Comparison of ENCODE assay signal across 9 cellular contexts in genomic region chr14:75521415-75522199, GRCh38. TPM values are rescaled to one million over a fixed set of nuclear protein-coding genes. Genes with fewer than 3 reads are reported as not detected.
DNase-seq lines count a peak whose midpoint lies in the region; ATAC-seq and TF ChIP-seq lines count a peak whose summit lies in the region.
"Had no signal": no experiment of that assay in that cellular context is flagged by ENCODE, and none has a peak within 500 bp of the region (broad histone marks: within the 10 kb centered on the region; RNA-seq: fewer than 3 reads in every experiment).

No MANE protein-coding gene starts in this region.

- TF ChIP-seq CTCF in GM12865 (IDR thresholded peaks at IDR 0.05; ENCODE audit: insufficient read depth, low read depth, low read length, missing control alignments), result no peak
- no peak for TF ChIP-seq CTCF in gastrocnemius medialis (IDR thresholded peaks at IDR 0.05 in 4 of 5, conservative IDR thresholded peaks at IDR 0.05 in 1 of 5)

- peaks cover 46% of the 10 kb centered on the region for H3K36me3 Mint-ChIP-seq in activated CD4-positive, alpha-beta memory T cell treated with anti-CD3 and anti-CD28 coated beads for 36 hours
- peaks cover 0 to 24% (median 7%) of the 10 kb centered on the region in 3 donors for H3K36me3 Mint-ChIP-seq in naive thymus-derived CD8-positive, alpha-beta T cell

- in situ Hi-C loops in gastrocnemius medialis (cut with MboI; ENCODE audit: low sequenced_read_pairs in 4 of 4), result no loop called here

- H3K9me3 ChIP-seq in gastrocnemius medialis, result no peaks in the 10 kb centered on the region

- H3K9me3 Mint-ChIP-seq in activated CD4-positive, alpha-beta memory T cell treated with anti-CD3 and anti-CD28 coated beads for 36 hours, result no peaks in the 10 kb centered on the region
- no peaks in the 10 kb centered on the region for H3K9me3 Mint-ChIP-seq in naive thymus-derived CD8-positive, alpha-beta T cell
- H3K9me3 Mint-ChIP-seq: nephron had no signal

- DNase-seq in GM12865 (ENCODE audit: low read depth), result peak; percentile 52
- no peak for DNase-seq in activated CD4-positive, alpha-beta memory T cell treated with anti-CD3 and anti-CD28 coated beads for 36 hours
- no peak for DNase-seq in naive thymus-derived CD8-positive, alpha-beta T cell
- DNase-seq in amniotic stem cell (lab: John Stamatoyannopoulos, UW), result no peak
- no peak for DNase-seq in C1 segment of cervical spinal cord (lab: John Stamatoyannopoulos, UW)
- DNase-seq in gastrocnemius medialis, result no peak

- ATAC-seq in HG02678 (IDR thresholded peaks at IDR 0.05; ENCODE audit: unreplicated experiment), result peak; percentile 26
- ATAC-seq in naive thymus-derived CD8-positive, alpha-beta T cell, result peak; percentile 26 to 32
- no peak for ATAC-seq in GM19463 (IDR thresholded peaks at IDR 0.05; ENCODE audit: unreplicated experiment)
- no peak for ATAC-seq in gastrocnemius medialis

- peaks cover 65% of the 10 kb centered on the region for H3K4me1 Mint-ChIP-seq in activated CD4-positive, alpha-beta memory T cell treated with anti-CD3 and anti-CD28 coated beads for 36 hours (ENCODE audit: low read depth)
- H3K4me1 Mint-ChIP-seq in naive thymus-derived CD8-positive, alpha-beta T cell, result peaks cover 38 to 74% (median 60%) of the 10 kb centered on the region in 4 donors

- H3K27ac ChIP-seq in gastrocnemius medialis, result no peak overlapping the region

- peak overlapping the region; percentile 99 for H3K4me3 Mint-ChIP-seq in activated CD4-positive, alpha-beta memory T cell treated with anti-CD3 and anti-CD28 coated beads for 36 hours
- peak overlapping the region; percentile 94 to 100 (median 99) for H3K4me3 Mint-ChIP-seq in naive thymus-derived CD8-positive, alpha-beta T cell
- H3K4me3 Mint-ChIP-seq: nephron had no signal

- intact Hi-C loops in activated CD4-positive, alpha-beta memory T cell treated with anti-CD3 and anti-CD28 coated beads for 36 hours (cut with micrococcal nuclease), result loop anchor here (1.0 to 10.0 kb wide), 5 partner anchors 21 to 397 kb away; partner anchors contain the start of genes ERG28, NEK9 and TTLL5
- intact Hi-C loops in gastrocnemius medialis (cut with DNase I; ENCODE audit: low total_unique reads), result no loop called here

- no peaks in the 10 kb centered on the region for H3K27me3 Mint-ChIP-seq in activated CD4-positive, alpha-beta memory T cell treated with anti-CD3 and anti-CD28 coated beads for 36 hours
- H3K27me3 Mint-ChIP-seq in naive thymus-derived CD8-positive, alpha-beta T cell, result no peaks in the 10 kb centered on the region

- H3K4me3 ChIP-seq in GM12865 (ENCODE audit: low read depth, low read length), result peak overlapping the region; percentile 91
- no peak overlapping the region for H3K4me3 ChIP-seq in gastrocnemius medialis

- POLR2A ChIA-PET in activated CD4-positive, alpha-beta memory T cell treated with anti-CD3 and anti-CD28 coated beads for 36 hours (lab: Charles Lee), result interaction anchor here (0.9 to 8.6 kb wide), 15 partner anchors 12 to 397 kb away, joined by 3 to 172 read pairs (median 10); partner anchors contain the start of genes ERG28 and FLVCR2
- POLR2A ChIA-PET in naive thymus-derived CD8-positive, alpha-beta T cell (lab: Charles Lee), result interaction anchor here (0.7 to 1.7 kb wide), 4 partner anchors 10 to 395 kb away, joined by 3 to 8 read pairs (median 4); no protein-coding TSS in a partner anchor

- TF ChIP-seq POLR2A in gastrocnemius medialis (IDR thresholded peaks at IDR 0.05), result no peak

- peak overlapping the region; percentile 100 for H3K27ac Mint-ChIP-seq in activated CD4-positive, alpha-beta memory T cell treated with anti-CD3 and anti-CD28 coated beads for 36 hours
- peak overlapping the region; percentile 93 to 99 (median 96) for H3K27ac Mint-ChIP-seq in naive thymus-derived CD8-positive, alpha-beta T cell

- H3K36me3 ChIP-seq in gastrocnemius medialis, result no peaks in the 10 kb centered on the region

- CTCF ChIA-PET in activated CD4-positive, alpha-beta memory T cell treated with anti-CD3 and anti-CD28 coated beads for 36 hours (lab: Charles Lee), result interaction anchor here (0.7 to 11.1 kb wide), 9 partner anchors 16 to 641 kb away, joined by 3 to 88 read pairs (median 13); partner anchors contain the start of gene FLVCR2

- H3K27me3 ChIP-seq in gastrocnemius medialis, result no peaks in the 10 kb centered on the region

- H3K4me1 ChIP-seq in gastrocnemius medialis, result no peaks in the 10 kb centered on the region

RNA-seq across cellular contexts. Expression of gene BATF, which starts 0.7 kb away (rescaled TPM):
- total RNA-seq in activated CD4-positive, alpha-beta memory T cell treated with anti-CD3 and anti-CD28 coated beads for 36 hours, result 100 to 1,000 TPM; 171 to 182 TPM
- total RNA-seq in naive thymus-derived CD8-positive, alpha-beta T cell, result 1 to 10 TPM; 5.5 to 5.7 TPM
- 10 to 100 TPM; 22.7 to 32.2 (median 26.1) TPM for polyA plus RNA-seq in naive thymus-derived CD8-positive, alpha-beta T cell
- 1 to 10 TPM in 2 of 4 donors, under 1 TPM in 2; 0.36 to 5.2 (median 1.1) TPM for total RNA-seq in gastrocnemius medialis

RNA-seq across cellular contexts. Expression of gene FLVCR2, which starts 56.8 kb away (rescaled TPM):
- 1 to 10 TPM; 2.8 to 7.6 TPM for total RNA-seq in activated CD4-positive, alpha-beta memory T cell treated with anti-CD3 and anti-CD28 coated beads for 36 hours
- total RNA-seq in naive thymus-derived CD8-positive, alpha-beta T cell, result 1 to 10 TPM; 2.1 to 3.8 TPM
- polyA plus RNA-seq in naive thymus-derived CD8-positive, alpha-beta T cell, result 1 to 10 TPM in 1 of 3 donors, under 1 TPM in 1, not detected in 1; 0.80 to 1.4 TPM
- total RNA-seq in gastrocnemius medialis, result 10 to 100 TPM in 3 of 4 donors, 1 to 10 TPM in 1; 5.1 to 65.5 (median 14.5) TPM

Comparison
In these comparisons a context has a peak if more than half of its experiments do, and no peak if none do; other contexts are left out.
1. ATAC-seq: peak in HG02678 (single experiment) and naive thymus-derived CD8-positive, alpha-beta T cell (2 of 2); none in GM19463 (single experiment) and gastrocnemius medialis (0 of 2).
2. RNA of gene BATF, which starts 0.7 kb away (total RNA-seq): 171 to 182 TPM in activated CD4-positive, alpha-beta memory T cell treated with anti-CD3 and anti-CD28 coated beads for 36 hours; 5.5 to 5.7 TPM in naive thymus-derived CD8-positive, alpha-beta T cell and 0.36 to 5.2 TPM in gastrocnemius medialis; every median in the first group is over 10 times any median in the second.